In the genomic region with DNA sequence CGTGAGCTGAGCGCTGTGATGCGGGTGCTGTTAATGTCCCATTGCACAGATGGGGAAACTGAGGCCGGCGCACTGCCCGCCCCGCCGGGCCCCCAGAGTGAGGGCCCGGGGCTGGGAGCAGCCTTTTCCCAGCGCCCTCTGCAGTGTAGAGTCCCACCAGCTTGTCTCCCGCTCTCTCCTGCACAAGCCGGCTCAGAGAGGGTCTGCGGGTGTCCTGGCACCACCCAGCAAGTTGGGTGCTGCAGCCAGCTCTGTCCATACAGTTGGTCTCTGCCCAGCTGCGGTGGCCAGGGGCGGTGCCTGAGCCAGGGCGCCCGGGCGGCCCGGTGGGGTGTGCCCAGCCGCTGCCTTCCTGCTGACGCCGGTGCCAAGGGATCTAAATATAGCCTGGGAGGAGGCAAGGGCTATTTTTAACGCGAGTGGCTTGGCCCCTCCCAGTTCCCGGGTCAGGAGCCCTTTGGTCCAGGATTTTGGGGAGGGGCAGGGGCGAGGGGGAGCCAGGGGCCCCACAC, we compare ENCODE assay signal across 8 cellular contexts. TPM values are rescaled to one million over a fixed set of nuclear protein-coding genes. Genes with fewer than 3 reads are reported as not detected.
A peak's percentile ranks its signal among the peaks of the same experiment; 100 is the strongest.
DNase-seq lines count a peak whose midpoint lies in the region; ATAC-seq and TF ChIP-seq lines count a peak whose summit lies in the region.

No MANE protein-coding gene starts in this region.

- peak overlapping the region; percentile 37 for H2AFZ ChIP-seq in SU-DHL-6 (ENCODE audit: low read depth, low read length, severe bottlenecking)

- peak overlapping the region; percentile 50 for H3K4me2 ChIP-seq in SU-DHL-6 (ENCODE audit: low read depth, low read length, poor library complexity, severe bottlenecking)

- H3K79me2 ChIP-seq in SU-DHL-6 (ENCODE audit: insufficient read depth, low read length): no peaks in the 10 kb centered on the region

- ATAC-seq in esophagus mucosa (peak; percentile 68), HG03159 (IDR thresholded peaks at IDR 0.05; ENCODE audit: unreplicated experiment) (no peak), HG02884 (IDR thresholded peaks at IDR 0.05; ENCODE audit: unreplicated experiment) (no peak), GM21381 (IDR thresholded peaks at IDR 0.05; ENCODE audit: unreplicated experiment) (no peak)

- H3K9ac ChIP-seq in SU-DHL-6 (ENCODE audit: low read length) (peak overlapping the region; percentile 41), mucosa of stomach (ENCODE audit: low read length) (peak overlapping the region; percentile 85)

- H3K4me1 ChIP-seq in mucosa of stomach (ENCODE audit: control insufficient read depth, insufficient read depth, low read length): peaks cover 35% of the 10 kb centered on the region

- no peak overlapping the region for H3K27ac ChIP-seq in SU-DHL-6 (ENCODE audit: low read depth, low read length)

- peak overlapping the region; percentile 55 for H3K4me3 ChIP-seq in AG09309 (ENCODE audit: control insufficient read depth, low read depth, low read length)
- H3K4me3 ChIP-seq in H7 (ENCODE audit: insufficient read depth, low read depth, low read length): peak overlapping the region; percentile 47; the same call in 1 of the 2 replicates
- peak overlapping the region; percentile 38 for H3K4me3 ChIP-seq in SU-DHL-6 (ENCODE audit: insufficient read depth, low read length, poor library complexity, severe bottlenecking)
- peak overlapping the region; percentile 74 for H3K4me3 ChIP-seq in mucosa of stomach (ENCODE audit: low read length)

- peaks cover 20% of the 10 kb centered on the region for H3F3A ChIP-seq in SU-DHL-6 (ENCODE audit: insufficient read depth)

- no peak for DNase-seq in AG09309 (ENCODE audit: low read depth)
- peak; percentile 81 for DNase-seq in H7

- H3K27me3 ChIP-seq in H7 (ENCODE audit: control insufficient read depth, insufficient read depth, low read length) (no peaks in the 10 kb centered on the region; the same call in 1 of the 2 replicates), SU-DHL-6 (ENCODE audit: low read length) (no peaks in the 10 kb centered on the region), mucosa of stomach (ENCODE audit: control insufficient read depth, insufficient read depth, low read length) (no peaks in the 10 kb centered on the region)

- TF ChIP-seq CTCF in AG09309 (IDR thresholded peaks at IDR 0.05; ENCODE audit: control insufficient read depth, insufficient read depth, low read depth, low read length, missing control alignments) (no peak), SU-DHL-6 (IDR thresholded peaks at IDR 0.05; ENCODE audit: insufficient read depth, low read length, poor library complexity, severe bottlenecking) (no peak)

- H3K36me3 ChIP-seq in H7 (replicated peaks; ENCODE audit: control insufficient read depth, insufficient read depth, low read length) (no peaks in the 10 kb centered on the region), SU-DHL-6 (ENCODE audit: low read length) (no peaks in the 10 kb centered on the region), mucosa of stomach (ENCODE audit: control insufficient read depth, insufficient read depth, low read length) (no peaks in the 10 kb centered on the region)

- H3K9me3 ChIP-seq in SU-DHL-6 (ENCODE audit: insufficient read depth, low read length) (no peaks in the 10 kb centered on the region), mucosa of stomach (ENCODE audit: control insufficient read depth, low read length) (no peaks in the 10 kb centered on the region)

- H4K20me1 ChIP-seq in SU-DHL-6 (ENCODE audit: low read depth, low read length): no peaks in the 10 kb centered on the region

- no peaks in the 10 kb centered on the region for H3K9me2 ChIP-seq in SU-DHL-6 (replicated peaks; ENCODE audit: insufficient read depth, low read length)

RNA-seq across cellular contexts. Expression of a gene that starts 19.3 kb away (rescaled TPM):
- 29.4 and 39.9 TPM in 2 replicates for total RNA-seq in H7 (2014; rRNA removed; shearing (Covaris generic))
- total RNA-seq in esophagus mucosa: 26.3 TPM

RNA-seq across cellular contexts. Expression of a gene that starts 38.4 kb away (rescaled TPM):
- total RNA-seq in H7 (2014; rRNA removed; shearing (Covaris generic)): 204 and 229 TPM in 2 replicates
- 50.4 TPM for total RNA-seq in esophagus mucosa
